ENCODE assay signal across 2 cellular contexts in genomic region chr1:151065089-151065645, GRCh38.
TF ChIP-seq lines count a peak whose summit lies in the region.

No MANE protein-coding gene starts in this region.

TF ChIP-seq in liver, 16 proteins besides CTCF, POLR2A, EP300 and RAD21:
- TF ChIP-seq RXRA (IDR thresholded peaks at IDR 0.05) (peak; percentile 97 to 98), ATF3 (IDR thresholded peaks at IDR 0.05) (no peak), FOXA1 (IDR thresholded peaks at IDR 0.05) (no peak), YY1 (IDR thresholded peaks at IDR 0.05) (peak; percentile 28), HNF4A (conservative IDR thresholded peaks at IDR 0.05) (peak; percentile 14 to 51), MAX (IDR thresholded peaks at IDR 0.05) (peak; percentile 46), TAF1 (conservative IDR thresholded peaks at IDR 0.05) (no peak), JUND (IDR thresholded peaks at IDR 0.05) (no peak), HNF4G (IDR thresholded peaks at IDR 0.05) (no peak), ZBTB33 (IDR thresholded peaks at IDR 0.05) (peak; percentile 28), EGR1 (IDR thresholded peaks at IDR 0.05; ENCODE audit: low read depth in 2 of 2) (no peak), SP1 (IDR thresholded peaks at IDR 0.05) (no peak), GABPA (IDR thresholded peaks at IDR 0.05 in 1 of 2, conservative IDR thresholded peaks at IDR 0.05 in 1 of 2) (no peak), REST (IDR thresholded peaks at IDR 0.05) (no peak), NR2F2 (IDR thresholded peaks at IDR 0.05) (no peak), FOXA2 (IDR thresholded peaks at IDR 0.05) (no peak)

TF ChIP-seq in HepG2, 621 proteins besides CTCF, POLR2A, EP300 and RAD21:
- TF ChIP-seq SRSF1 (optimal IDR thresholded peaks at IDR 0.05; ENCODE audit: low read depth, low read length) (no peak), IRF9 (CRISPR knock-in tag; IDR thresholded peaks at IDR 0.05; ENCODE audit: borderline replicate concordance) (no peak), ZNF350 (CRISPR knock-in tag; IDR thresholded peaks at IDR 0.05; ENCODE audit: borderline replicate concordance, low read depth) (no peak), FOXA3 (CRISPR knock-in tag; IDR thresholded peaks at IDR 0.05) (no peak), KDM1A (CRISPR knock-in tag; IDR thresholded peaks at IDR 0.05) (no peak), ATF7-NPFF (CRISPR knock-in tag; IDR thresholded peaks at IDR 0.05; ENCODE audit: low read depth) (no peak), SYNCRIP (IDR thresholded peaks at IDR 0.05; ENCODE audit: insufficient read depth, low read depth, low read length) (no peak), CBX2 (IDR thresholded peaks at IDR 0.05; ENCODE audit: low read depth, low read length) (no peak), CBX2 (CRISPR knock-in tag; IDR thresholded peaks at IDR 0.05; ENCODE audit: low read depth) (no peak), ZNF276 (CRISPR knock-in tag; IDR thresholded peaks at IDR 0.05; ENCODE audit: low read depth) (no peak), FOSL1 (CRISPR knock-in tag; IDR thresholded peaks at IDR 0.05; ENCODE audit: borderline replicate concordance) (no peak), ZNF501 (CRISPR knock-in tag; IDR thresholded peaks at IDR 0.05) (no peak), BRF2 (CRISPR knock-in tag; IDR thresholded peaks at IDR 0.05) (no peak)
